15 cellular contexts compared by ENCODE assay signal in the genomic region with DNA sequence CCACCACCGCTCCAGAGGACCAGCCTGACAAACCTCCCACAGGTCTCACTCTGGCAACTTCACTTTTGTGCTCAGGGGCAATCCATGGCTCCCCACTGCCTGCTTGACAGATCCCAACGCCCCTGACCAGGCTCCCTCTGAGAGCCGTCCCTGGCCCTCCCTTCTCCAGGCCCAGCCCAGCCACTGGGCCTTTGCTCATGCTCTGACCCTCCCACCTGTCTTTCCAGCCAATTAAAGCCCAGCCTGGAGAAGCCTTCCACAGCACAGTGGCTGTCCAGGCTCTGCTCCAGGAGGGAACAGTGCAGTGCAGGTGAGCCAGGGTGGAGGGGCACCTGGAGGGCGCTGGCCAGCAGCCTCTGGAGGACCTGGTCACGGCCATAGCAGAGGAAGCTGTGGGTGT. TPM values are rescaled to one million over a fixed set of nuclear protein-coding genes. Genes with fewer than 3 reads are reported as not detected.
"Had no signal": no experiment of that assay in that cellular context is flagged by ENCODE, and none has a peak within 500 bp of the region (broad histone marks: within the 10 kb centered on the region; RNA-seq: fewer than 3 reads in every experiment).

No MANE protein-coding gene starts in this region.

- H3K4me3 ChIP-seq: coronary artery, esophagus squamous epithelium, gastrocnemius medialis, ovary, prostate gland, transverse colon had no signal

- ATAC-seq: gastrocnemius medialis, left ventricle myocardium superior had no signal

- H3K9me3 ChIP-seq: esophagus squamous epithelium, gastrocnemius medialis, ovary, prostate gland, transverse colon had no signal

- DNase-seq: amniotic stem cell; cerebellar nuclear complex; esophagus squamous epithelium; gastrocnemius medialis; left ventricle myocardium superior; natural killer cell; stimulated activated naive B cell treated with anti-CD40 and anti-IgM and Interleukin-4, amounts not matched to agents 10 μg/mL and 1 μg/mL and 100 μg/mL, for 72 hours had no signal

- H3K36me3 ChIP-seq: esophagus squamous epithelium, gastrocnemius medialis, ovary, prostate gland, transverse colon had no signal

- H3K27ac ChIP-seq: coronary artery, esophagus squamous epithelium, gastrocnemius medialis, ovary, prostate gland, transverse colon had no signal

RNA-seq across cellular contexts. Expression of a gene that starts 3.3 kb away (rescaled TPM):
- total RNA-seq: activated T-helper 2 cell treated with anti-CD3 and anti-CD28 coated beads, Interferon-gamma antibody, Interleukin-2, Interleukin-4, amounts not matched to agents 10 μg/mL and 5 μg/mL and 100 μg/mL, durations not matched to agents 14 hours and 24 hours and 36 hours; natural killer cell had no signal

RNA-seq across cellular contexts. Expression of a gene that starts 18.7 kb away (rescaled TPM):
- total RNA-seq: activated T-helper 2 cell treated with anti-CD3 and anti-CD28 coated beads, Interferon-gamma antibody, Interleukin-2, Interleukin-4, amounts not matched to agents 10 μg/mL and 5 μg/mL and 100 μg/mL, durations not matched to agents 14 hours and 24 hours and 36 hours; bronchial epithelial cell; gastrocnemius medialis; temporal lobe; transverse colon; WTC11 had no signal
